In the genomic region with DNA sequence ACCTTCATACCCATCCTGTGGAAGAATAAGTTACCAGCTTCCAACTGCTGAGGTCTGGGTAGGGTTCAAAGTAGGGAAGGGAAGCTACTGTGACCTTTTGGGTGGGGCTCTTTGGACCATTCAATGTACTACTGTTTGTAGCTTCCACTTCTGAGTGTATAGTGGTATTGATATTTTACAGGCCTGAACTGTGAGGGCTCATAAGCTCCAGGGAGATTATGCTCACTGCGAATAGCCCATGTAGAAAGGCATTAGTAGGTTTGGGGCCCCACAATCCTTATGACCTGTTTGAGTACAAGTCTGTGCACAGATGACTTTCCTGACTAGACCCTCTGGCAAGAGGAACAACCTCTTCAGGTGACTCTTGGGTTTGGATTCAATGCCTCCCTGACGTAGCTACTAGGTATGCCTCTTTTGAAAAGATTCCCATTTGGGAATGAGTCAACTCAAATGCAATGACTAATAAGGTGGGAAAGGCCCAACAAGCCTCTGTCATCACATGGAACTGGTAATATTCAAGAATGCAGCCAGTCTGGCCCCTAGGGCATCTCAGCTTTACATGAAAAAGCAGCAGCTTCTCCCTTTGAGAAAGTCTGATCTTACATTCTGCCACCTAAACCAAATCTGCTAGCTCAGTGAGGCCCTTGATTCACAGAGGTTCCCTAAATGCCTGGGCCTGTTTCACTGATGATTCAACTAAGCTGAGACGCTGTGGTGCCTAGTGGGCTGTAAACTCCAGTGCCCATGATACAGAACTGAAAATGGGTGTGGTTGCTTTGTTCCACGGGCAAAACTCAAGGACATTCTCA, we compare ENCODE assay signal across 1 cellular context.
A peak's percentile ranks its signal among the peaks of the same experiment; 100 is the strongest.
TF ChIP-seq lines count a peak whose summit lies in the region.

No MANE protein-coding gene starts in this region.

TF ChIP-seq in HCT116, 20 proteins besides CTCF, POLR2A, EP300 and RAD21 (continued from another document):
- TF ChIP-seq REST (IDR thresholded peaks at IDR 0.05; ENCODE audit: low read depth) (no peak), TCF7L2 (IDR thresholded peaks at IDR 0.05; ENCODE audit: borderline replicate concordance, extremely low read depth, insufficient read depth, insufficient read length) (no peak), SIN3A (IDR thresholded peaks at IDR 0.05; ENCODE audit: low read depth) (peak; percentile 70), SRF (IDR thresholded peaks at IDR 0.05; ENCODE audit: low read depth) (peak; percentile 69), ZFX (IDR thresholded peaks at IDR 0.05) (no peak)
